Comparison of ENCODE assay signal across 9 cellular contexts in genomic region chr5:132424167-132424935, GRCh38. TPM values are rescaled to one million over a fixed set of nuclear protein-coding genes. Genes with fewer than 3 reads are reported as not detected.
A peak's percentile ranks its signal among the peaks of the same experiment; 100 is the strongest.
DNase-seq lines count a peak whose midpoint lies in the region; ATAC-seq and TF ChIP-seq lines count a peak whose summit lies in the region.
"Had no signal": no experiment of that assay in that cellular context is flagged by ENCODE, and none has a peak within 500 bp of the region (broad histone marks: within the 10 kb centered on the region; RNA-seq: fewer than 3 reads in every experiment).

No MANE protein-coding gene starts in this region.

- H3K4me1 Mint-ChIP-seq in CD8-positive, alpha-beta memory T cell = peaks cover 96 to 98% (median 97%) of the 10 kb centered on the region in 3 donors
- H3K4me1 Mint-ChIP-seq in central memory CD8-positive, alpha-beta T cell = peaks cover 96% of the 10 kb centered on the region

- H3K79me1 ChIP-seq in trophoblast cell (ENCODE audit: low read length) = peaks cover 6% of the 10 kb centered on the region

- no peak overlapping the region for H4K12ac ChIP-seq in trophoblast cell (ENCODE audit: low read depth, low read length)

- POLR2A ChIA-PET in CD8-positive, alpha-beta memory T cell (lab: Charles Lee) = interaction anchor here (0.9 to 6.4 kb wide), 9 partner anchors 13 to 64 kb away, joined by 3 to 85 read pairs (median 6); partner anchors contain the start of gene IRF1

- H3K18ac ChIP-seq in trophoblast cell (ENCODE audit: low read length) = no peak overlapping the region

- no peaks in the 10 kb centered on the region for H3K79me2 ChIP-seq in trophoblast cell (ENCODE audit: control insufficient read depth, insufficient read depth, low read length, poor library complexity)

- peaks cover 11% of the 10 kb centered on the region for H3K36me3 ChIP-seq in CD8-positive, alpha-beta memory T cell (ENCODE audit: insufficient read depth, low read length)
- peaks cover 78% of the 10 kb centered on the region for H3K36me3 ChIP-seq in KOPT-K1 (ENCODE audit: insufficient read depth, low read length)
- H3K36me3 ChIP-seq in trophoblast cell (ENCODE audit: control insufficient read depth in 1 of 2, insufficient read depth in 2 of 2, low read length in 2 of 2) = no peaks in the 10 kb centered on the region
- no peaks in the 10 kb centered on the region for H3K36me3 ChIP-seq in mucosa of descending colon (ENCODE audit: low read depth)

- H2BK5ac ChIP-seq in trophoblast cell (ENCODE audit: low read depth, low read length, poor library complexity) = no peak overlapping the region

- ATAC-seq in central memory CD8-positive, alpha-beta T cell (replicated peaks; ENCODE audit: extremely low read depth, poor library complexity, severe bottlenecking) = no peak
- no peak for ATAC-seq in mucosa of descending colon
- ATAC-seq in HG03432 (IDR thresholded peaks at IDR 0.05; ENCODE audit: unreplicated experiment) = no peak

- peak overlapping the region in 6 of 7 donors; percentile 56 to 89 (median 70) for H3K4me3 Mint-ChIP-seq in CD8-positive, alpha-beta memory T cell
- H3K4me3 Mint-ChIP-seq in central memory CD8-positive, alpha-beta T cell = peak overlapping the region; percentile 73

- H3K27me3 ChIP-seq in CD8-positive, alpha-beta memory T cell (ENCODE audit: insufficient read depth, low read length, poor library complexity, severe bottlenecking) = no peaks in the 10 kb centered on the region
- no peaks in the 10 kb centered on the region for H3K27me3 ChIP-seq in trophoblast cell (ENCODE audit: insufficient read depth, low read length)

- H2BK120ac ChIP-seq in trophoblast cell (ENCODE audit: insufficient read depth, low read length, poor library complexity) = no peak overlapping the region

- peak overlapping the region; percentile 49 for H3K4me3 ChIP-seq in CD8-positive, alpha-beta memory T cell (ENCODE audit: low read length)
- H3K4me3 ChIP-seq in trophoblast cell (ENCODE audit: low read depth, low read length) (no peak overlapping the region), mucosa of descending colon (no peak overlapping the region)

- no peaks in the 10 kb centered on the region for H3K27me3 Mint-ChIP-seq in CD8-positive, alpha-beta memory T cell
- H3K27me3 Mint-ChIP-seq in central memory CD8-positive, alpha-beta T cell = no peaks in the 10 kb centered on the region

- intact Hi-C loops in mucosa of descending colon (cut with DNase I, micrococcal nuclease) = loop anchor here in 1 of 2 donors (10.0 kb wide), 1 partner anchor 70 kb away; the partner anchor contains the start of gene IRF1

- H3K4me1 ChIP-seq in CD8-positive, alpha-beta memory T cell (ENCODE audit: insufficient read depth, low read length) = peaks cover 100% of the 10 kb centered on the region
- H3K4me1 ChIP-seq in trophoblast cell (ENCODE audit: control insufficient read depth in 1 of 2, insufficient read depth in 2 of 2, low read length in 2 of 2) (peaks cover 25 to 40% of the 10 kb centered on the region in 2 experiments), mucosa of descending colon (ENCODE audit: low read depth) (peaks cover 100% of the 10 kb centered on the region)

- no peak overlapping the region for H4K8ac ChIP-seq in trophoblast cell (ENCODE audit: low read depth, low read length)

- H3K9me3 Mint-ChIP-seq in CD8-positive, alpha-beta memory T cell = no peaks in the 10 kb centered on the region
- no peaks in the 10 kb centered on the region for H3K9me3 Mint-ChIP-seq in central memory CD8-positive, alpha-beta T cell

- peak overlapping the region; percentile 16 for H2AK5ac ChIP-seq in trophoblast cell (ENCODE audit: low read length)

- H3K27ac ChIP-seq in CD8-positive, alpha-beta memory T cell (ENCODE audit: low read depth, low read length) = peak overlapping the region; percentile 84
- peak overlapping the region; percentile 98 for H3K27ac ChIP-seq in KOPT-K1 (ENCODE audit: low read depth, low read length, poor library complexity, severe bottlenecking)
- H3K27ac ChIP-seq in trophoblast cell (ENCODE audit: low read depth, low read length) = no peak overlapping the region

- H3K14ac ChIP-seq in trophoblast cell (ENCODE audit: low read length) = no peak overlapping the region

- TF ChIP-seq CTCF in mucosa of descending colon (IDR thresholded peaks at IDR 0.05) = no peak

- WGBS in trophoblast cell (ENCODE audit: extremely low coverage, insufficient coverage, insufficient read length) = no CpG with 5 or more reads among the region's 3 CpGs

- H2BK12ac ChIP-seq in trophoblast cell (ENCODE audit: low read length) = no peak overlapping the region

- H3K4ac ChIP-seq in trophoblast cell (ENCODE audit: low read depth, low read length) = peak overlapping the region; percentile 25

- no peak overlapping the region for H3K4me2 ChIP-seq in trophoblast cell (ENCODE audit: low read length)

- CTCF ChIA-PET in CD8-positive, alpha-beta memory T cell (lab: Charles Lee) = interaction anchor here (0.9 to 11.0 kb wide), 15 partner anchors 10 to 66 kb away, joined by 4 to 112 read pairs (median 18); partner anchors contain the start of gene IRF1

- peak overlapping the region; percentile 95 to 99 (median 98) for H3K27ac Mint-ChIP-seq in CD8-positive, alpha-beta memory T cell
- H3K27ac Mint-ChIP-seq in central memory CD8-positive, alpha-beta T cell (ENCODE audit: low read depth) = peak overlapping the region; percentile 56

- H3K9ac ChIP-seq in trophoblast cell (ENCODE audit: low read length) = no peak overlapping the region

- peaks cover 5 to 55% (median 15%) of the 10 kb centered on the region in 3 donors for H3K36me3 Mint-ChIP-seq in CD8-positive, alpha-beta memory T cell
- H3K36me3 Mint-ChIP-seq in central memory CD8-positive, alpha-beta T cell (ENCODE audit: insufficient read depth) = peaks cover 62% of the 10 kb centered on the region

- no peak overlapping the region for H2AFZ ChIP-seq in trophoblast cell (ENCODE audit: insufficient read depth, low read length, poor library complexity)

- no peaks in the 10 kb centered on the region for H3K9me3 ChIP-seq in CD8-positive, alpha-beta memory T cell (ENCODE audit: low read length)
- H3K9me3 ChIP-seq in KOPT-K1 (ENCODE audit: insufficient read depth, low read length, poor library complexity, severe bottlenecking) (no peaks in the 10 kb centered on the region), trophoblast cell (ENCODE audit: insufficient read depth, low read depth, low read length) (no peaks in the 10 kb centered on the region), mucosa of descending colon (no peaks in the 10 kb centered on the region)

- peak overlapping the region; percentile 10 for H4K91ac ChIP-seq in trophoblast cell (ENCODE audit: low read depth, low read length)

- H3K23ac ChIP-seq in trophoblast cell (ENCODE audit: low read length) = no peak overlapping the region

- DNase-seq in CD8-positive, alpha-beta memory T cell = no peak
- no peak for DNase-seq in central memory CD8-positive, alpha-beta T cell (ENCODE audit: low spot score in 2 of 2)
- DNase-seq in trophoblast cell = no peak
- no peak for DNase-seq in mucosa of descending colon
- no peak for DNase-seq in EL
- DNase-seq in NCI-H82 (lab: John Stamatoyannopoulos, UW) = no peak
- DNase-seq: DMS79 treated with DMSO at 0.1 percent for 48 hours had no signal

RNA-seq across cellular contexts. Expression of gene SLC22A5, which starts 54.8 kb away (rescaled TPM):
- total RNA-seq in CD8-positive, alpha-beta memory T cell = 1 to 10 TPM; 5.2 to 5.9 TPM
- 2.5 TPM for polyA plus RNA-seq in CD8-positive, alpha-beta memory T cell
- 6.1 and 6.6 TPM in 2 replicates for polyA plus RNA-seq in trophoblast cell (2013)
- 10 to 100 TPM; 27.9 to 95.4 (median 29.4) TPM for total RNA-seq in mucosa of descending colon

Comparison
In these comparisons a context has a peak if more than half of its experiments do, and no peak if none do; other contexts are left out.
1. RNA of gene SLC22A5, which starts 54.8 kb away (total RNA-seq): 27.9 to 95.4 TPM in mucosa of descending colon; 5.2 to 5.9 TPM in CD8-positive, alpha-beta memory T cell; every median in the first group is over 4 times any median in the second.